8 cellular contexts compared by ENCODE assay signal in the genomic region with DNA sequence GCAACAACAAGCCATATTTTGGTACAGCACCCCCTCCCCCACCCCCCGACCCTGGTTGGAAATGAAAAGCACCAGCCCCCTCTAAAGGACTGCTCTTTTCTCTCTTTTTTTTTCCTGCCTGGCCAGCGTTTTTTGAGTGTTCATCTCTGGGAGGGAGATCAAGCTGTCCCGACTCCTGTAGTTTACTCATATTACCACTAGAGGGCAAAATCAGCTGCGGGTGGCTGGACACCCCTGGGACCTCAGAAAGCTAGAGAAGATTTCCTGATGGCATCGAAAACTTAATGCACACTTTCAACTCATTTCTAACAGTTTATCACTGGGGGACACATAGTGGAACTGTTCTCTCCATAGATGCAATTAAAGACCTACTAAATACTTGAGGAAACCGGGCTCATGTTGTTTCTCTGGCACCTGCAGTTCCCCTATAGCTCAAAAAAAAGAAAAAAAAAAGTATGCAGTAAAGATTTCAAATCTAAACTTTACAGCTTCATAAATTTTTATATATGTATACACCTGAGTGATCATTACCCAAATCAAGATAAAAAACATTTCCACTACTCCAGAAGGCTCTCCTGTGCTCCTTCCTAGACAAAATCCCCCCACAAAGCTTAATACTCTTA. TPM values are rescaled to one million over a fixed set of nuclear protein-coding genes. Genes with fewer than 3 reads are reported as not detected.
A peak's percentile ranks its signal among the peaks of the same experiment; 100 is the strongest.
DNase-seq lines count a peak whose midpoint lies in the region; ATAC-seq and TF ChIP-seq lines count a peak whose summit lies in the region.

No MANE protein-coding gene starts in this region.

- TF ChIP-seq CTCF in DOHH2 (IDR thresholded peaks at IDR 0.05; ENCODE audit: low read depth, low read length, poor library complexity, severe bottlenecking), result peak; percentile 93
- peak; percentile 100 for TF ChIP-seq CTCF in RWPE2 (IDR thresholded peaks at IDR 0.05; ENCODE audit: poor library complexity, severe bottlenecking)
- TF ChIP-seq CTCF in ovary (IDR thresholded peaks at IDR 0.05), result peak; percentile 49 to 71 (median 55)

- peak overlapping the region; percentile 53 for H3K4me2 ChIP-seq in DOHH2 (ENCODE audit: low read length)

- ATAC-seq in RWPE2 (ENCODE audit: low read depth) (peak; percentile 75), GM21825 (IDR thresholded peaks at IDR 0.05; ENCODE audit: unreplicated experiment) (no peak), GM21528 (IDR thresholded peaks at IDR 0.05; ENCODE audit: low FRiP score, unreplicated experiment) (no peak)

- no peaks in the 10 kb centered on the region for H3K36me3 Mint-ChIP-seq in activated naive CD4-positive, alpha-beta T cell treated with anti-CD3 and anti-CD28 coated beads, Interleukin-2, amount 10 ng/mL, durations not matched to agents 7 days and 5 days

- CTCF ChIA-PET in activated naive CD4-positive, alpha-beta T cell treated with anti-CD3 and anti-CD28 coated beads, Interleukin-2, amount 10 ng/mL, durations not matched to agents 7 days and 5 days (lab: Charles Lee), result interaction anchor here (0.7 to 8.7 kb wide), 44 partner anchors 10 to 527 kb away, joined by 3 to 226 read pairs (median 4); a partner anchor contains a TSS

- H3K27ac Mint-ChIP-seq in activated naive CD4-positive, alpha-beta T cell treated with anti-CD3 and anti-CD28 coated beads, Interleukin-2, amount 10 ng/mL, durations not matched to agents 7 days and 5 days, result no peak overlapping the region

- H3K4me1 ChIP-seq in DOHH2 (ENCODE audit: control insufficient read depth, low read length) (peaks cover 26% of the 10 kb centered on the region), RWPE2 (ENCODE audit: insufficient read depth, poor library complexity, severe bottlenecking) (peaks cover 4% of the 10 kb centered on the region), ovary (ENCODE audit: insufficient read depth) (no peaks in the 10 kb centered on the region)

- no peaks in the 10 kb centered on the region for H3K9me3 Mint-ChIP-seq in activated naive CD4-positive, alpha-beta T cell treated with anti-CD3 and anti-CD28 coated beads, Interleukin-2, amount 10 ng/mL, durations not matched to agents 7 days and 5 days

- TF ChIP-seq EP300 in ovary (IDR thresholded peaks at IDR 0.05), result no peak

- no peaks in the 10 kb centered on the region for H3K79me2 ChIP-seq in DOHH2 (ENCODE audit: control insufficient read depth, low read length)

- H3K4me3 ChIP-seq in DOHH2 (ENCODE audit: low read length), result peak overlapping the region; percentile 20; the same call in 1 of the 2 replicates
- H3K4me3 ChIP-seq in RWPE2 (ENCODE audit: severe bottlenecking), result no peak overlapping the region
- no peak overlapping the region for H3K4me3 ChIP-seq in ovary

- H3K36me3 ChIP-seq in DOHH2 (ENCODE audit: control insufficient read depth, low read length), result no peaks in the 10 kb centered on the region
- no peaks in the 10 kb centered on the region for H3K36me3 ChIP-seq in RWPE2 (ENCODE audit: low read depth)
- H3K36me3 ChIP-seq in ovary, result no peaks in the 10 kb centered on the region

- H3K27me3 ChIP-seq in DOHH2 (ENCODE audit: control insufficient read depth, low read length), result no peaks in the 10 kb centered on the region
- H3K27me3 ChIP-seq in RWPE2 (ENCODE audit: insufficient read depth, poor library complexity, severe bottlenecking), result no peaks in the 10 kb centered on the region
- H3K27me3 ChIP-seq in ovary, result no peaks in the 10 kb centered on the region

- DNase-seq in M059J (ENCODE audit: low read depth) (peak; percentile 76), RWPE2 (ENCODE audit: low spot score) (no peak), globus pallidus (ENCODE audit: low spot score) (peak; percentile 66), ovary (peak; percentile 24 to 50 (median 29))
- peak; percentile 58 for DNase-seq in activated naive CD4-positive, alpha-beta T cell treated with anti-CD3 and anti-CD28 coated beads, Interleukin-2, amount 10 ng/mL, durations not matched to agents 7 days and 5 days

- WGBS in ovary, 3 donors, result 0 to 2% (median 1%) methylated on average over 6 of the region's 6 CpGs

- TF ChIP-seq POLR2A in ovary (IDR thresholded peaks at IDR 0.05), result no peak

- intact Hi-C loops in ovary (cut with DNase I), result loop anchor here (5.0 to 10.0 kb wide), 4 partner anchors 139 to 444 kb away; no protein-coding TSS in a partner anchor

- no peaks in the 10 kb centered on the region for H3K4me1 Mint-ChIP-seq in activated naive CD4-positive, alpha-beta T cell treated with anti-CD3 and anti-CD28 coated beads, Interleukin-2, amount 10 ng/mL, durations not matched to agents 7 days and 5 days

- H3K9me2 ChIP-seq in DOHH2 (replicated peaks; ENCODE audit: control insufficient read depth, low read length), result no peaks in the 10 kb centered on the region

- peaks cover 21% of the 10 kb centered on the region for H3K27me3 Mint-ChIP-seq in activated naive CD4-positive, alpha-beta T cell treated with anti-CD3 and anti-CD28 coated beads, Interleukin-2, amount 10 ng/mL, durations not matched to agents 7 days and 5 days

- no peak overlapping the region for H3K4me3 Mint-ChIP-seq in activated naive CD4-positive, alpha-beta T cell treated with anti-CD3 and anti-CD28 coated beads, Interleukin-2, amount 10 ng/mL, durations not matched to agents 7 days and 5 days

- H3K27ac ChIP-seq in DOHH2 (ENCODE audit: low read depth, low read length) (no peak overlapping the region), RWPE2 (ENCODE audit: poor library complexity, severe bottlenecking) (no peak overlapping the region), ovary (no peak overlapping the region)

- 0 out of 2 replicates have a peak, but pooled peaks cover 3% of the 10 kb centered on the region for H3F3A ChIP-seq in DOHH2 (ENCODE audit: control insufficient read depth, insufficient read depth)

- H3K9me3 ChIP-seq in DOHH2 (ENCODE audit: control insufficient read depth, insufficient read depth, low read length) (no peaks in the 10 kb centered on the region), RWPE2 (ENCODE audit: severe bottlenecking) (no peaks in the 10 kb centered on the region), ovary (no peaks in the 10 kb centered on the region)

- H4K20me1 ChIP-seq in DOHH2 (ENCODE audit: control insufficient read depth, insufficient read depth, low read depth, low read length), result no peaks in the 10 kb centered on the region

RNA-seq across cellular contexts. Expression of a gene that starts 24.4 kb away (rescaled TPM):
- total RNA-seq in M059J (2014; rRNA removed; shearing (Covaris generic)), result 2.1 and 5.5 TPM in 2 replicates
- 1 to 10 TPM; 2.4 to 8.7 (median 4.5) TPM for total RNA-seq in ovary
- 1 to 10 TPM; 2.7 to 6.7 TPM for polyA plus RNA-seq in ovary

RNA-seq across cellular contexts. Expression of a gene that starts 38.5 kb away (rescaled TPM):
- 106 and 107 TPM in 2 replicates for total RNA-seq in M059J (2014; rRNA removed; shearing (Covaris generic))
- total RNA-seq in ovary, result 100 to 1,000 TPM in 2 of 7 donors, 10 to 100 TPM in 5; 48.2 to 177 (median 68.7) TPM
- 100 to 1,000 TPM in 1 of 2 donors, not detected in 1; 112 TPM for polyA plus RNA-seq in ovary
